In genomic region chr5:145797336-145797735, GRCh38 we compare ENCODE assay signal across 15 cellular contexts. TPM values are rescaled to one million over a fixed set of nuclear protein-coding genes. Genes with fewer than 3 reads are reported as not detected.
DNase-seq lines count a peak whose midpoint lies in the region; ATAC-seq and TF ChIP-seq lines count a peak whose summit lies in the region.
"Had no signal": no experiment of that assay in that cellular context is flagged by ENCODE, and none has a peak within 500 bp of the region (broad histone marks: within the 10 kb centered on the region; RNA-seq: fewer than 3 reads in every experiment).

No MANE protein-coding gene starts in this region.

- no peaks in the 10 kb centered on the region for H4K20me1 ChIP-seq in mammary epithelial cell (ENCODE audit: insufficient read depth, low read length)

- H3K9me3 ChIP-seq in mammary epithelial cell (replicated peaks; ENCODE audit: insufficient read depth, low read length), result no peaks in the 10 kb centered on the region

- no peaks in the 10 kb centered on the region for H3K79me2 ChIP-seq in mammary epithelial cell (ENCODE audit: insufficient read depth, low read length)

- no peak overlapping the region for H3K9ac ChIP-seq in mammary epithelial cell (ENCODE audit: insufficient read depth, low read length)

- peak; percentile 52 for ATAC-seq in GM21423 (IDR thresholded peaks at IDR 0.05; ENCODE audit: unreplicated experiment)
- ATAC-seq in left lobe of liver, result peak; percentile 28
- no peak for ATAC-seq in natural killer cell

- no peaks in the 10 kb centered on the region for H3K9me3 Mint-ChIP-seq in type B pancreatic cell
- H3K9me3 Mint-ChIP-seq in activated T-cell treated with anti-CD3 and anti-CD28 coated beads, Interleukin-2, amount 50 U/mL, for 24 hours, result no peaks in the 10 kb centered on the region
- peaks cover 0 to 2% of the 10 kb centered on the region in 2 donors for H3K9me3 Mint-ChIP-seq in natural killer cell
- H3K9me3 Mint-ChIP-seq: CD4-positive, alpha-beta T cell had no signal

- CTCF ChIA-PET in mammary epithelial cell (lab: Charles Lee; ENCODE audit: low non-redundant PET), result no interaction called here

- no TSS peak for BruUV-seq in mammary epithelial cell (replicated peaks; lab: Mats Ljungman, UMichigan)

- H3K27me3 Mint-ChIP-seq in type B pancreatic cell, result no peaks in the 10 kb centered on the region
- no peaks in the 10 kb centered on the region for H3K27me3 Mint-ChIP-seq in activated T-cell treated with anti-CD3 and anti-CD28 coated beads, Interleukin-2, amount 50 U/mL, for 24 hours
- no peaks in the 10 kb centered on the region for H3K27me3 Mint-ChIP-seq in natural killer cell (ENCODE audit: low read depth in 2 of 2)
- H3K27me3 Mint-ChIP-seq: CD4-positive, alpha-beta T cell had no signal

- DNase-seq in NCI-H2029 (lab: John Stamatoyannopoulos, UW), result peak; percentile 64
- DNase-seq in mammary epithelial cell, result peak; percentile 20
- DNase-seq in left lobe of liver (ENCODE audit: low spot score), result no peak
- no peak for DNase-seq in AG20443 (ENCODE audit: low spot score)
- DNase-seq in type B pancreatic cell (ENCODE audit: extremely low spot score, unreplicated experiment), result no peak
- no peak for DNase-seq in activated T-cell treated with anti-CD3 and anti-CD28 coated beads, Interleukin-2, amount 50 U/mL, for 24 hours
- DNase-seq in natural killer cell, result no peak
- DNase-seq: activated CD8-positive, alpha-beta memory T cell treated with anti-CD3 and anti-CD28 coated beads for 24 hours; activated naive CD4-positive, alpha-beta T cell treated with anti-CD3 and anti-CD28 coated beads, Interleukin-2, amount 50 U/mL, for 16 hours; CD4-positive, alpha-beta T cell; NCI-H1417; NK-92 treated with Interleukin-12 subunit alpha and Interleukin-12 subunit beta, amount 100 ng/mL, for 24 hours; stimulated activated naive CD4-positive, alpha-beta T cell treated with Interleukin-2 at 50 U/mL for 16 hours had no signal

- no peak overlapping the region for H3K4me3 ChIP-seq in mammary epithelial cell (replicated peaks in 1 of 3; ENCODE audit: insufficient read depth in 1 of 3, low read depth in 2 of 3, low read length in 3 of 3)

- no peak overlapping the region for H3K4me3 Mint-ChIP-seq in type B pancreatic cell
- H3K4me3 Mint-ChIP-seq in activated T-cell treated with anti-CD3 and anti-CD28 coated beads, Interleukin-2, amount 50 U/mL, for 24 hours, result no peak overlapping the region
- H3K4me3 Mint-ChIP-seq in natural killer cell, result no peak overlapping the region
- H3K4me3 Mint-ChIP-seq: CD4-positive, alpha-beta T cell had no signal

- no peaks in the 10 kb centered on the region for H3K36me3 ChIP-seq in mammary epithelial cell (ENCODE audit: insufficient read depth, low read length)

- in situ Hi-C loops in mammary epithelial cell (cut with MboI; ENCODE audit: low sequenced_read_pairs in 2 of 2), result no loop called here

- dilution Hi-C loops in mammary epithelial cell (cut with HindIII; ENCODE audit: low sequenced_read_pairs), result no loop called here

- WGBS in mammary epithelial cell (ENCODE audit: low coverage, missing lambda C conversion rate), result 100% methylated on average over 1 of the region's 1 CpG

- peaks cover 7% of the 10 kb centered on the region for H3K4me1 ChIP-seq in mammary epithelial cell (ENCODE audit: insufficient read depth, low read length)

- H3K36me3 Mint-ChIP-seq in type B pancreatic cell, result peaks cover 6% of the 10 kb centered on the region
- H3K36me3 Mint-ChIP-seq in activated T-cell treated with anti-CD3 and anti-CD28 coated beads, Interleukin-2, amount 50 U/mL, for 24 hours (ENCODE audit: low read depth), result no peaks in the 10 kb centered on the region
- no peaks in the 10 kb centered on the region for H3K36me3 Mint-ChIP-seq in natural killer cell

- H3K4me2 ChIP-seq in mammary epithelial cell (ENCODE audit: insufficient read depth, low read depth, low read length), result no peak overlapping the region

- no peak for TF ChIP-seq CTCF in mammary epithelial cell (conservative IDR thresholded peaks at IDR 0.05 in 1 of 2, IDR thresholded peaks at IDR 0.05 in 1 of 2; ENCODE audit: extremely low read depth in 1 of 2, insufficient read depth in 1 of 2, low read depth in 1 of 2, low read length in 2 of 2)
- no peak for TF ChIP-seq CTCF in type B pancreatic cell (conservative IDR thresholded peaks at IDR 0.05)
- TF ChIP-seq CTCF in natural killer cell (IDR thresholded peaks at IDR 0.05), result no peak

- intact Hi-C loops in mammary epithelial cell (cut with micrococcal nuclease), result no loop called here
- intact Hi-C loops in natural killer cell (cut with micrococcal nuclease), result no loop called here

- H3K27ac ChIP-seq in mammary epithelial cell (ENCODE audit: insufficient read depth, low read depth, low read length), result no peak overlapping the region
- H3K27ac ChIP-seq: HL-60 had no signal

- H3K4me1 Mint-ChIP-seq in type B pancreatic cell (ENCODE audit: unreplicated experiment) (no peaks in the 10 kb centered on the region), natural killer cell (no peaks in the 10 kb centered on the region)
- H3K4me1 Mint-ChIP-seq in activated T-cell treated with anti-CD3 and anti-CD28 coated beads, Interleukin-2, amount 50 U/mL, for 24 hours (ENCODE audit: low read depth), result no peaks in the 10 kb centered on the region

- H3K27me3 ChIP-seq in mammary epithelial cell (ENCODE audit: insufficient read depth, low read length), result no peaks in the 10 kb centered on the region

- no peak overlapping the region for H3K27ac Mint-ChIP-seq in type B pancreatic cell
- no peak overlapping the region for H3K27ac Mint-ChIP-seq in activated T-cell treated with anti-CD3 and anti-CD28 coated beads, Interleukin-2, amount 50 U/mL, for 24 hours
- H3K27ac Mint-ChIP-seq in natural killer cell, result no peak overlapping the region
- H3K27ac Mint-ChIP-seq: CD4-positive, alpha-beta T cell had no signal

- H2AFZ ChIP-seq in mammary epithelial cell (ENCODE audit: low read depth, low read length), result peak overlapping the region; percentile 2

RNA-seq across cellular contexts. Expression of gene PRELID2, which starts 37.8 kb away (rescaled TPM):
- total RNA-seq in mammary epithelial cell (10 to 100 TPM; 12.1 to 15.8 TPM), left lobe of liver (3.3 TPM), type B pancreatic cell (ENCODE audit: low replicate concordance) (15.5 and 19.6 TPM in 2 replicates), natural killer cell (1 to 10 TPM; 1.5 to 3.1 (median 1.7) TPM)
- polyA plus RNA-seq in mammary epithelial cell, result 7.1 TPM
- polyA minus RNA-seq in mammary epithelial cell, result 0.57 TPM

Comparison
In these comparisons a context has a peak if more than half of its experiments do, and no peak if none do; other contexts are left out.
1. ATAC-seq: peak in GM21423 (single experiment) and left lobe of liver (single experiment); none in natural killer cell (0 of 3).
2. DNase-seq: peak in NCI-H2029 (single experiment) and mammary epithelial cell (single experiment); none in left lobe of liver (single experiment), AG20443 (single experiment), type B pancreatic cell (single experiment), activated T-cell treated with anti-CD3 and anti-CD28 coated beads, Interleukin-2, amount 50 U/mL, for 24 hours (single experiment) and natural killer cell (single experiment).